ENCODE assay signal across 14 cellular contexts in the genomic region with DNA sequence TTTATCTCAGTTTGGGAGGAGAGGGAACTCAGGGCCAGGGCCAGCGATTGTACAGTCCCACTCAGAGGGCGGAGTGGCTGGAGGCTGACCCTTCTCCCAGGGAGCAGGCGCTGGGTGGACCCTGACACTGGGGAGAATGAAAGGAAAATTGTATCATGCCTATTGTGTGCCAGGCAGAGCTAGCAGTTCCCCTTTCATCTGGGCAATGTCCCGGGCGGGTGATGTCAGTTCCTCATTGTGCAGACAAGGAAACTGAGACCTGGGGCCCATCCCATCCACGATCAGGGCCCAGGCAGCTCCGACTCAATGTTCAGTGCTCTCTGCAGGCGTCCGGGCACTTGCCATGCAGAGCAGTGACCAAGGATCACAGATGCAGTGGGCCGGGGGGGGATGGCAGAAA.
A peak's percentile ranks its signal among the peaks of the same experiment; 100 is the strongest.
DNase-seq lines count a peak whose midpoint lies in the region; ATAC-seq and TF ChIP-seq lines count a peak whose summit lies in the region.
"Had no signal": no experiment of that assay in that cellular context is flagged by ENCODE, and none has a peak within 500 bp of the region (broad histone marks: within the 10 kb centered on the region; RNA-seq: fewer than 3 reads in every experiment).

No MANE protein-coding gene starts in this region.

- no peak for TF ChIP-seq POLR2A in testis (IDR thresholded peaks at IDR 0.05)

- no peak overlapping the region for H4K8ac ChIP-seq in H9 (replicated peaks; ENCODE audit: insufficient read length, low read depth, low read length)
- H4K8ac ChIP-seq in mesenchymal stem cell (ENCODE audit: low read length), result no peak overlapping the region

- intact Hi-C loops in lower lobe of right lung (cut with DNase I), result no loop called here
- intact Hi-C loops in testis (cut with DNase I; ENCODE audit: low total_unique reads), result no loop called here

- H2BK120ac ChIP-seq in H9 (ENCODE audit: low read depth, low read length, poor library complexity, severe bottlenecking) (no peak overlapping the region), mesenchymal stem cell (ENCODE audit: low read depth, low read length) (no peak overlapping the region)

- H3K27me3 ChIP-seq in H9 (ENCODE audit: insufficient read depth, low read length) (no peaks in the 10 kb centered on the region; the same call in 1 of the 2 replicates), lower lobe of right lung (ENCODE audit: low read depth) (peaks cover 11% of the 10 kb centered on the region), testis (no peaks in the 10 kb centered on the region), mesenchymal stem cell (ENCODE audit: control insufficient read depth in 1 of 2, insufficient read depth in 1 of 2, low read length in 2 of 2) (no peaks in the 10 kb centered on the region)
- H3K27me3 ChIP-seq: brain microvascular endothelial cell had no signal

- H3K4me3 ChIP-seq in lower lobe of right lung (peak overlapping the region; percentile 3), testis (no peak overlapping the region), mesenchymal stem cell (ENCODE audit: insufficient read depth in 1 of 2, low read depth in 1 of 2, low read length in 2 of 2) (no peak overlapping the region)
- H3K4me3 ChIP-seq: SK-N-MC had no signal

- H3K4me3 Mint-ChIP-seq in H9, result no peak overlapping the region
- H3K4me3 Mint-ChIP-seq: activated CD4-positive, alpha-beta T cell treated with anti-CD3 and anti-CD28 coated beads for 36 hours; memory B cell had no signal

- H3K14ac ChIP-seq in H9 (ENCODE audit: insufficient read depth, low read length) (no peak overlapping the region), mesenchymal stem cell (ENCODE audit: low read length in 2 of 2) (no peak overlapping the region)

- H2BK12ac ChIP-seq in H9 (ENCODE audit: insufficient read length, low read depth, low read length) (no peak overlapping the region), mesenchymal stem cell (ENCODE audit: low read length in 2 of 2) (no peak overlapping the region)

- H3K79me2 ChIP-seq in H9 (ENCODE audit: insufficient read depth, low read length), result no peaks in the 10 kb centered on the region

- no peak overlapping the region for H2AK5ac ChIP-seq in H9 (ENCODE audit: insufficient read length, low read length)
- H2AK5ac ChIP-seq in mesenchymal stem cell (ENCODE audit: low read length, severe bottlenecking), result no peak overlapping the region

- no peak overlapping the region for H4K5ac ChIP-seq in H9 (ENCODE audit: insufficient read length, low read depth, low read length)

- H3K9me3 ChIP-seq in H9 (ENCODE audit: control insufficient read depth, low read depth, low read length), result no peaks in the 10 kb centered on the region
- no peaks in the 10 kb centered on the region for H3K9me3 ChIP-seq in lower lobe of right lung
- no peaks in the 10 kb centered on the region for H3K9me3 ChIP-seq in testis
- H3K9me3 ChIP-seq in mesenchymal stem cell (ENCODE audit: control insufficient read depth, low read length), result no peaks in the 10 kb centered on the region

- no peak overlapping the region for H2BK20ac ChIP-seq in H9 (ENCODE audit: low read depth, low read length, poor library complexity, severe bottlenecking)

- H3K23ac ChIP-seq in H9 (ENCODE audit: insufficient read length, low read depth, low read length) (no peak overlapping the region), mesenchymal stem cell (ENCODE audit: low read length in 2 of 2) (no peak overlapping the region)

- H2BK15ac ChIP-seq in H9 (ENCODE audit: low read depth, low read length) (no peak overlapping the region), mesenchymal stem cell (ENCODE audit: low read depth, poor library complexity, severe bottlenecking) (no peak overlapping the region)

- H3K4ac ChIP-seq in H9 (ENCODE audit: low read depth, low read length), result no peak overlapping the region
- H3K4ac ChIP-seq in mesenchymal stem cell (ENCODE audit: low read depth in 1 of 2, low read length in 2 of 2), result no peak overlapping the region

- no peak overlapping the region for H3K18ac ChIP-seq in H9 (ENCODE audit: insufficient read length, low read depth, low read length)
- no peak overlapping the region for H3K18ac ChIP-seq in mesenchymal stem cell (ENCODE audit: low read depth in 1 of 2, low read length in 2 of 2)

- H4K91ac ChIP-seq in H9 (ENCODE audit: insufficient read length, low read depth, low read length) (no peak overlapping the region), mesenchymal stem cell (ENCODE audit: low read length) (no peak overlapping the region)

- H3K27ac ChIP-seq in H9 (ENCODE audit: insufficient read length, low read depth, low read length) (no peak overlapping the region), VCaP (peak overlapping the region; percentile 61), lower lobe of right lung (peak overlapping the region; percentile 24), testis (no peak overlapping the region), mesenchymal stem cell (ENCODE audit: low read length, poor library complexity, severe bottlenecking) (no peak overlapping the region)
- H3K27ac ChIP-seq: brain microvascular endothelial cell, SK-N-MC had no signal

- H4K20me1 ChIP-seq in H9 (ENCODE audit: control insufficient read depth, insufficient read depth, insufficient read length), result no peaks in the 10 kb centered on the region

- H3K56ac ChIP-seq in H9 (ENCODE audit: insufficient read length, low read depth, low read length), result no peak overlapping the region

- H3K36me3 Mint-ChIP-seq in H9 (ENCODE audit: insufficient read depth in 1 of 3, low read depth in 3 of 3), result no peaks in the 10 kb centered on the region
- H3K36me3 Mint-ChIP-seq: memory B cell had no signal

- no peak overlapping the region for H3K27ac Mint-ChIP-seq in H9
- H3K27ac Mint-ChIP-seq: activated CD4-positive, alpha-beta T cell treated with anti-CD3 and anti-CD28 coated beads for 36 hours; memory B cell had no signal

- H3K4me1 ChIP-seq in H9 (ENCODE audit: insufficient read depth, low read length), result no peaks in the 10 kb centered on the region
- peaks cover 23% of the 10 kb centered on the region for H3K4me1 ChIP-seq in lower lobe of right lung
- H3K4me1 ChIP-seq in testis, result no peaks in the 10 kb centered on the region
- peaks cover 17% of the 10 kb centered on the region for H3K4me1 ChIP-seq in mesenchymal stem cell (ENCODE audit: control insufficient read depth, insufficient read depth, low read depth, low read length)

- H3K23me2 ChIP-seq in H9 (ENCODE audit: insufficient read length, low read depth, low read length, poor library complexity, severe bottlenecking), result no peaks in the 10 kb centered on the region

- no peaks in the 10 kb centered on the region for H3K36me3 ChIP-seq in lower lobe of right lung
- no peaks in the 10 kb centered on the region for H3K36me3 ChIP-seq in testis (ENCODE audit: low read depth, missing control alignments)
- peaks cover 0 to 59% of the 10 kb centered on the region in 2 experiments for H3K36me3 ChIP-seq in mesenchymal stem cell (ENCODE audit: control insufficient read depth in 1 of 2, insufficient read depth in 2 of 2, low read depth in 1 of 2, low read length in 2 of 2)

- H2BK5ac ChIP-seq in H9 (ENCODE audit: insufficient read length, low read length), result no peak overlapping the region
- H2BK5ac ChIP-seq in mesenchymal stem cell (ENCODE audit: low read depth, low read length, poor library complexity, severe bottlenecking), result no peak overlapping the region

- peaks cover 7 to 8% of the 10 kb centered on the region in 2 experiments; a peak in 3 of 4 replicates for H3K4me1 Mint-ChIP-seq in H9
- H3K4me1 Mint-ChIP-seq: activated CD4-positive, alpha-beta T cell treated with anti-CD3 and anti-CD28 coated beads for 36 hours; memory B cell had no signal

- H3K27me3 Mint-ChIP-seq in H9 (ENCODE audit: low read depth), result peaks cover 16% of the 10 kb centered on the region

- H3K4me2 ChIP-seq in H9 (ENCODE audit: insufficient read depth, insufficient read length, low read length) (no peak overlapping the region), mesenchymal stem cell (ENCODE audit: low read length, poor library complexity, severe bottlenecking) (no peak overlapping the region)

- H3K9ac ChIP-seq in H9 (ENCODE audit: extremely low read depth, insufficient read length, low read length), result no peak overlapping the region
- no peak overlapping the region for H3K9ac ChIP-seq in mesenchymal stem cell (ENCODE audit: low read length)

- no peaks in the 10 kb centered on the region for H3K79me1 ChIP-seq in H9 (ENCODE audit: insufficient read depth, low read depth, low read length, poor library complexity, severe bottlenecking)
- no peaks in the 10 kb centered on the region for H3K79me1 ChIP-seq in mesenchymal stem cell (replicated peaks; ENCODE audit: low read length, poor library complexity, severe bottlenecking)

- no CpG with 5 or more reads among the region's 10 CpGs for WGBS in H9 (ENCODE audit: extremely low coverage, insufficient read length, low lambda C conversion rate)
- WGBS in testis, 2 donors, result 80 to 86% methylated on average over 10 of the region's 10 CpGs
- 86% methylated on average over 10 of the region's 10 CpGs for WGBS in mesenchymal stem cell

- TF ChIP-seq CTCF in H9 (conservative IDR thresholded peaks at IDR 0.05) (no peak), VCaP (conservative IDR thresholded peaks at IDR 0.05) (no peak), lower lobe of right lung (IDR thresholded peaks at IDR 0.05) (no peak), testis (IDR thresholded peaks at IDR 0.05) (no peak)

- H3T11ph ChIP-seq in H9 (ENCODE audit: low read length), result no peak overlapping the region

- peak; percentile 64 to 66 for ATAC-seq in lower lobe of right lung
- ATAC-seq in GM21360 (IDR thresholded peaks at IDR 0.05; ENCODE audit: unreplicated experiment), result no peak
- ATAC-seq: activated CD4-positive, alpha-beta T cell treated with anti-CD3 and anti-CD28 coated beads for 36 hours had no signal

- DNase-seq in H9 (peak; percentile 18), lower lobe of right lung (peak; percentile 78), testis (peak; percentile 34), amniotic stem cell (lab: John Stamatoyannopoulos, UW) (no peak), mesenchymal stem cell (no peak), epidermal melanocyte (ENCODE audit: insufficient read length, low spot score) (no peak)
- DNase-seq: activated CD4-positive, alpha-beta T cell treated with anti-CD3 and anti-CD28 coated beads for 36 hours; brain microvascular endothelial cell; GOT3; NCI-H1417 treated with DMSO at 0.1 percent for 48 hours had no signal

- peaks cover 0 to 2% of the 10 kb centered on the region in 2 experiments; a peak in 2 of 5 replicates for H3K9me3 Mint-ChIP-seq in H9

- H2AFZ ChIP-seq in H9 (ENCODE audit: low read length) (no peak overlapping the region), mesenchymal stem cell (ENCODE audit: low read depth, low read length) (no peak overlapping the region)

Comparison
In these comparisons a context has a peak if more than half of its experiments do, and no peak if none do; other contexts are left out.
1. DNase-seq: peak in H9 (single experiment), lower lobe of right lung (single experiment) and testis (single experiment); none in amniotic stem cell (single experiment), mesenchymal stem cell (single experiment) and epidermal melanocyte (single experiment).
2. H3K27ac ChIP-seq: peak in VCaP (single experiment) and lower lobe of right lung (single experiment); none in H9 (single experiment), testis (0 of 2) and mesenchymal stem cell (single experiment).